Comparison of ENCODE assay signal across 8 cellular contexts in the genomic region with DNA sequence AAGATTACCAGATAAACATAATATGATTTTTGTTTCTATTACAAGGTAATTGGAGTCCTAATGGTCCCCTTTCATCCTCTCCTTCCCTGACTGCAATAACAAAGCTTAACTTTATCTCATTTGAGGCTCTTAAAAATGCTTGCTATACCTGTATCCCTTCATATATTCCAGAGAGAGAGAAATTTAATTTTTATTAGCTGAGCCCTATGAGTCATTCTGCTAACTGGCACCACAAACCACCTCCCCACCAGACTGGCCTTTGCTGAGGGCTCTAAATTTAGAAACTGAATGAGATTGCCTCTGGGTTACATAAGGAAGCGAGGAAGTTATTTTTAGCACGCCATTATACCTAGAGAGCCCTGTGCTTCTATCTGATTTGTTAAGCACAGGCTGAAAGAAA. TPM values are rescaled to one million over a fixed set of nuclear protein-coding genes. Genes with fewer than 3 reads are reported as not detected.
DNase-seq lines count a peak whose midpoint lies in the region; ATAC-seq, FAIRE-seq and TF ChIP-seq lines count a peak whose summit lies in the region.

No MANE protein-coding gene starts in this region.

- H3K4me3 Mint-ChIP-seq in glutamatergic neuron (ENCODE audit: unreplicated experiment) (peak overlapping the region; percentile 53), CD14-positive monocyte (no peak overlapping the region)

- FAIRE-seq in urothelium cell line (lab: Jason Lieb, UNC): no peak

- BruUV-seq in PC-9 (replicated peaks; lab: Mats Ljungman, UMichigan): no TSS peak

- H3K36me3 ChIP-seq in PC-9 (ENCODE audit: low read depth) (no peaks in the 10 kb centered on the region), tibial nerve (no peaks in the 10 kb centered on the region)

- TF ChIP-seq POLR2A in tibial nerve (IDR thresholded peaks at IDR 0.05) (no peak), erythroblast (IDR thresholded peaks at IDR 0.05; ENCODE audit: low read length) (no peak)

- DNase-seq in HPDE6-E6E7 (ENCODE audit: extremely low spot score): peak; percentile 25
- DNase-seq in PC-9: peak; percentile 33 to 81
- DNase-seq in glutamatergic neuron: no peak
- DNase-seq in urothelium cell line (ENCODE audit: low spot score): peak; percentile 36
- DNase-seq in CD14-positive monocyte (ENCODE audit: low spot score): no peak
- no peak for DNase-seq in tibial nerve (ENCODE audit: low spot score in 2 of 2)
- DNase-seq in erythroblast (lab: John Stamatoyannopoulos, UW): no peak

- H3K27me3 ChIP-seq in PC-9 (ENCODE audit: insufficient read depth, low read depth) (no peaks in the 10 kb centered on the region), tibial nerve (no peaks in the 10 kb centered on the region)

- POLR2A ChIA-PET in PC-9 (lab: Charles Lee; ENCODE audit: unreplicated experiment): no interaction called here

- H4K20me1 ChIP-seq in PC-9 (ENCODE audit: insufficient read depth): no peaks in the 10 kb centered on the region

- no peaks in the 10 kb centered on the region for H3K27me3 Mint-ChIP-seq in glutamatergic neuron (ENCODE audit: unreplicated experiment)
- peaks cover 0 to 1% (median 0%) of the 10 kb centered on the region in 3 donors for H3K27me3 Mint-ChIP-seq in CD14-positive monocyte (ENCODE audit: low read depth in 3 of 3)

- CTCF ChIA-PET in PC-9 (lab: Charles Lee): no interaction called here

- TF ChIP-seq CTCF in PC-9 (conservative IDR thresholded peaks at IDR 0.05): no peak
- TF ChIP-seq CTCF in glutamatergic neuron (IDR thresholded peaks at IDR 0.05; ENCODE audit: partially characterized antibody, unreplicated experiment): no peak
- no peak for TF ChIP-seq CTCF in CD14-positive monocyte (IDR thresholded peaks at IDR 0.05)
- TF ChIP-seq CTCF in tibial nerve (IDR thresholded peaks at IDR 0.05): no peak

- H3K4me2 ChIP-seq in PC-9: peak overlapping the region; percentile 57

- peaks cover 15% of the 10 kb centered on the region for H3K4me1 Mint-ChIP-seq in glutamatergic neuron (ENCODE audit: low read depth, unreplicated experiment)
- H3K4me1 Mint-ChIP-seq in CD14-positive monocyte: no peaks in the 10 kb centered on the region

- H3K4me1 ChIP-seq in PC-9 (replicated peaks; ENCODE audit: insufficient read depth): peaks cover 17% of the 10 kb centered on the region
- H3K4me1 ChIP-seq in tibial nerve: peaks cover 0 to 8% (median 0%) of the 10 kb centered on the region in 4 donors

- H3K79me2 ChIP-seq in PC-9 (ENCODE audit: low read depth): no peaks in the 10 kb centered on the region

- 0 out of 2 replicates have a peak, but pooled peaks cover 5% of the 10 kb centered on the region for H3F3A ChIP-seq in PC-9 (ENCODE audit: insufficient read depth, low read depth)

- peak overlapping the region; percentile 69 for H2AFZ ChIP-seq in PC-9

- peak overlapping the region; percentile 96 for H3K27ac Mint-ChIP-seq in glutamatergic neuron (ENCODE audit: unreplicated experiment)
- H3K27ac Mint-ChIP-seq in CD14-positive monocyte: no peak overlapping the region

- TF ChIP-seq EP300 in tibial nerve (IDR thresholded peaks at IDR 0.05): no peak

- 3 to 20% methylated on average over 2 of the region's 2 CpGs for WGBS in tibial nerve, 2 donors

- intact Hi-C loops in PC-9 (cut with micrococcal nuclease; ENCODE audit: unreplicated experiment): no loop called here
- intact Hi-C loops in CD14-positive monocyte (cut with micrococcal nuclease): no loop called here

- H3K4me3 ChIP-seq in PC-9 (no peak overlapping the region), tibial nerve (no peak overlapping the region)

- H3K9me3 ChIP-seq in PC-9 (ENCODE audit: insufficient read depth, low read depth) (no peaks in the 10 kb centered on the region), tibial nerve (no peaks in the 10 kb centered on the region)

- H3K9me3 Mint-ChIP-seq in glutamatergic neuron (ENCODE audit: unreplicated experiment) (no peaks in the 10 kb centered on the region), CD14-positive monocyte (peaks cover 0 to 4% (median 2%) of the 10 kb centered on the region in 7 donors)

- no peaks in the 10 kb centered on the region for H3K36me3 Mint-ChIP-seq in glutamatergic neuron (ENCODE audit: unreplicated experiment)
- no peaks in the 10 kb centered on the region for H3K36me3 Mint-ChIP-seq in CD14-positive monocyte

- ATAC-seq in GM18861 (IDR thresholded peaks at IDR 0.05; ENCODE audit: unreplicated experiment): peak; percentile 70

- H3K27ac ChIP-seq in PC-9 (peak overlapping the region; percentile 72), tibial nerve (no peak overlapping the region)

- H3K9me2 ChIP-seq in PC-9 (ENCODE audit: insufficient read depth): no peaks in the 10 kb centered on the region

RNA-seq across cellular contexts. Expression of gene CBLL2, which starts 27.4 kb away (rescaled TPM):
- total RNA-seq in PC-9 (2021) (not detected in 2 replicates), glutamatergic neuron (ENCODE audit: unreplicated experiment) (not detected), tibial nerve (not detected)
- polyA plus RNA-seq in CD14-positive monocyte: not detected

Comparison
In these comparisons a context has a peak if more than half of its experiments do, and no peak if none do; other contexts are left out.
1. DNase-seq: peak in HPDE6-E6E7 (single experiment), PC-9 (2 of 2) and urothelium cell line (single experiment); none in glutamatergic neuron (single experiment), CD14-positive monocyte (single experiment), tibial nerve (0 of 2) and erythroblast (0 of 2).